In the genomic region with DNA sequence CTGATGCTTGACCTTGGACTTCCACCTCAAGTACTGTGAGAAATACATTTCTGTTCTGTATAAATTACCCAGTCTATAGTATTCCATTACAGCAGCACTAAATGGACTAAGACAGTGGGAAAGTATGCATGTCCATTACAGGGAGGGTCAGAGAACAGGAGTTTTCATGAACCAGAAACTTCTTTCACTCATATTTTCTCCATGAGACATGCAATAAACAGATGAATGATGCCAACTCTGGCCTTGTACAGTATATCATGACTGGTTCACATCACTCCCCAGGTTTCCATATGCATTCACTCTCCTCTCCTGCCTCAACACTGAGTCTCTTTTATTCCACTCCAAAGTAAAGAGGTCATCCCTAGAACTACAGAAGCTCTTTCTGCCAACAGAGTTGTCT, we compare ENCODE assay signal across 11 cellular contexts. TPM values are rescaled to one million over a fixed set of nuclear protein-coding genes. Genes with fewer than 3 reads are reported as not detected.
A peak's percentile ranks its signal among the peaks of the same experiment; 100 is the strongest.
DNase-seq lines count a peak whose midpoint lies in the region; ATAC-seq and TF ChIP-seq lines count a peak whose summit lies in the region.
"Had no signal": no experiment of that assay in that cellular context is flagged by ENCODE, and none has a peak within 500 bp of the region (broad histone marks: within the 10 kb centered on the region; RNA-seq: fewer than 3 reads in every experiment).

No MANE protein-coding gene starts in this region.

- H4K20me1 ChIP-seq in OCI-LY3 (ENCODE audit: insufficient read depth, low read length) = no peaks in the 10 kb centered on the region

- peak overlapping the region; percentile 82 for H2AFZ ChIP-seq in OCI-LY3 (ENCODE audit: low read depth, low read length)
- H2AFZ ChIP-seq: PC-9 had no signal

- CTCF ChIA-PET in A673 (lab: Charles Lee) = no interaction called here

- POLR2A ChIA-PET in A673 (lab: Charles Lee; ENCODE audit: low non-redundant PET) = no interaction called here

- H3K4me2 ChIP-seq in OCI-LY3 (ENCODE audit: low read length) = 0 out of 2 replicates have a peak overlapping the region, but pooled peaks have one; percentile 40
- H3K4me2 ChIP-seq: PC-9 had no signal

- H3K4me1 ChIP-seq in OCI-LY3 (ENCODE audit: low read length) = peaks cover 23% of the 10 kb centered on the region
- peaks cover 0 to 28% (median 2%) of the 10 kb centered on the region in 3 donors for H3K4me1 ChIP-seq in gastroesophageal sphincter
- peaks cover 0 to 34% (median 18%) of the 10 kb centered on the region in 4 donors for H3K4me1 ChIP-seq in sigmoid colon
- peaks cover 32% of the 10 kb centered on the region for H3K4me1 ChIP-seq in A673 (ENCODE audit: insufficient read depth, low read length, poor library complexity, severe bottlenecking)

- H3K27me3 ChIP-seq in OCI-LY3 (ENCODE audit: low read depth, low read length) = no peaks in the 10 kb centered on the region
- peaks cover 6% of the 10 kb centered on the region for H3K27me3 ChIP-seq in gastroesophageal sphincter
- no peaks in the 10 kb centered on the region for H3K27me3 ChIP-seq in sigmoid colon
- no peaks in the 10 kb centered on the region for H3K27me3 ChIP-seq in A673 (replicated peaks; ENCODE audit: insufficient read depth, low read depth, low read length, poor library complexity)

- H3K9me3 ChIP-seq in OCI-LY3 (ENCODE audit: insufficient read depth, low read length) = no peaks in the 10 kb centered on the region
- H3K9me3 ChIP-seq in gastroesophageal sphincter = no peaks in the 10 kb centered on the region
- H3K9me3 ChIP-seq in sigmoid colon = no peaks in the 10 kb centered on the region
- no peaks in the 10 kb centered on the region for H3K9me3 ChIP-seq in A673 (ENCODE audit: low read depth, low read length, poor library complexity, severe bottlenecking)

- H3K36me3 ChIP-seq in OCI-LY3 (replicated peaks; ENCODE audit: low read depth, low read length) (no peaks in the 10 kb centered on the region), gastroesophageal sphincter (no peaks in the 10 kb centered on the region), sigmoid colon (no peaks in the 10 kb centered on the region), A673 (ENCODE audit: insufficient read depth, low read length, poor library complexity, severe bottlenecking) (no peaks in the 10 kb centered on the region)

- ATAC-seq in gastroesophageal sphincter = no peak
- no peak for ATAC-seq in GM18861 (IDR thresholded peaks at IDR 0.05; ENCODE audit: unreplicated experiment)

- TF ChIP-seq EP300 in gastroesophageal sphincter (IDR thresholded peaks at IDR 0.05) (no peak), sigmoid colon (IDR thresholded peaks at IDR 0.05) (no peak)

- DNase-seq in EH (ENCODE audit: low read depth) (peak; percentile 57), sigmoid colon (no peak), DMS153 (lab: John Stamatoyannopoulos, UW) (no peak), A673 (ENCODE audit: low spot score) (no peak)
- DNase-seq in activated CD4-positive, CD25-positive, alpha-beta regulatory T cell treated with anti-CD3 and anti-CD28 coated beads, Interleukin-2, amount 50 U/mL, for 72 hours = no peak
- DNase-seq: effector CD4-positive, alpha-beta T cell; NCI-H2107; PC-9 had no signal

- no peak overlapping the region for H3K27ac ChIP-seq in OCI-LY3 (ENCODE audit: low read length)
- peak overlapping the region in 3 of 4 donors; percentile 3 to 58 (median 25) for H3K27ac ChIP-seq in gastroesophageal sphincter
- H3K27ac ChIP-seq in sigmoid colon = peak overlapping the region in 3 of 4 donors; percentile 44 to 60 (median 49)
- no peak overlapping the region for H3K27ac ChIP-seq in A673 (ENCODE audit: low read depth, low read length, poor library complexity, severe bottlenecking)
- H3K27ac ChIP-seq: PC-9 had no signal

- H3K79me2 ChIP-seq in OCI-LY3 (ENCODE audit: low read length) = peaks cover 4% of the 10 kb centered on the region

- TF ChIP-seq POLR2A in gastroesophageal sphincter (IDR thresholded peaks at IDR 0.05) (no peak), sigmoid colon (IDR thresholded peaks at IDR 0.05) (no peak)

- H3K4me3 ChIP-seq in OCI-LY3 (ENCODE audit: low read length) (no peak overlapping the region), gastroesophageal sphincter (no peak overlapping the region), sigmoid colon (no peak overlapping the region), A673 (ENCODE audit: low read depth, low read length, poor library complexity, severe bottlenecking) (no peak overlapping the region)
- H3K4me3 ChIP-seq: PC-9 had no signal

- H3K9ac ChIP-seq in OCI-LY3 (ENCODE audit: low read length) = no peak overlapping the region

- intact Hi-C loops in sigmoid colon (cut with DNase I) (loop anchor here (10.0 kb wide), 1 partner anchor 1040 kb away; no protein-coding TSS in a partner anchor), A673 (cut with micrococcal nuclease; ENCODE audit: unreplicated experiment) (loop anchor here (10.0 kb wide), 2 partner anchors 820 to 1040 kb away; partner anchors contain the start of gene CD1D)

- TF ChIP-seq CTCF in OCI-LY3 (IDR thresholded peaks at IDR 0.05; ENCODE audit: low read depth, low read length) (no peak), gastroesophageal sphincter (IDR thresholded peaks at IDR 0.05) (no peak), sigmoid colon (IDR thresholded peaks at IDR 0.05) (no peak), A673 (conservative IDR thresholded peaks at IDR 0.05; ENCODE audit: low read depth, low read length) (no peak)

- BruUV-seq in A673 (replicated peaks; lab: Mats Ljungman, UMichigan) = no TSS peak

RNA-seq across cellular contexts. Expression of gene IFI16, which starts 4.5 kb away (rescaled TPM):
- 10 to 100 TPM; 25.2 to 73.4 (median 47.5) TPM for total RNA-seq in gastroesophageal sphincter
- 10 to 100 TPM; 42.5 to 92.6 (median 60.6) TPM for total RNA-seq in sigmoid colon
- polyA plus RNA-seq in sigmoid colon = 10 to 100 TPM; 20.1 to 78.4 (median 39.0) TPM
- 68.1 and 87.4 TPM in 2 replicates for total RNA-seq in A673 (2021)

Comparison
In these comparisons a context has a peak if more than half of its experiments do, and no peak if none do; other contexts are left out.
1. H3K27ac ChIP-seq: peak in gastroesophageal sphincter (3 of 4) and sigmoid colon (3 of 4); none in OCI-LY3 (single experiment) and A673 (single experiment).